Comparison of ENCODE assay signal across 9 cellular contexts in genomic region chr6:162640756-162641155, GRCh38.
"Had no signal": no experiment of that assay in that cellular context is flagged by ENCODE, and none has a peak within 500 bp of the region (broad histone marks: within the 10 kb centered on the region; RNA-seq: fewer than 3 reads in every experiment).

No MANE protein-coding gene starts in this region.

- H3K4me1 ChIP-seq: HAP-1 had no signal

- H3K4me3 ChIP-seq: GM23248, GM23338, HAP-1 had no signal

- H3K36me3 ChIP-seq: HAP-1 had no signal

- H3K27ac ChIP-seq: GM23248 had no signal

- ATAC-seq: GM23338, HCT116 had no signal

- DNase-seq: GM23248, GOT3, H7, H9, HCEC 1CT, HFFc6 had no signal

- H3K9me3 ChIP-seq: HAP-1 had no signal
